Comparison of ENCODE assay signal across 28 cellular contexts in genomic region chr7:73671317-73671651, GRCh38. TPM values are rescaled to one million over a fixed set of nuclear protein-coding genes. Genes with fewer than 3 reads are reported as not detected.
A peak's percentile ranks its signal among the peaks of the same experiment; 100 is the strongest.
DNase-seq lines count a peak whose midpoint lies in the region; ATAC-seq, FAIRE-seq and TF ChIP-seq lines count a peak whose summit lies in the region.
"Had no signal": no experiment of that assay in that cellular context is flagged by ENCODE, and none has a peak within 500 bp of the region (broad histone marks: within the 10 kb centered on the region; RNA-seq: fewer than 3 reads in every experiment).

No MANE protein-coding gene starts in this region.

- 67% methylated on average over 1 of the region's 12 CpGs; no CpG with 5 or more reads in 1 of the 2 experiments for WGBS in H1 (ENCODE audit: extremely low coverage in 1 of 2, insufficient coverage in 1 of 2, insufficient read length in 1 of 2, insufficient replicate concordance in 2 of 2, low coverage in 1 of 2, low lambda C conversion rate in 2 of 2, missing lambda C conversion rate in 1 of 2), 2 experiments
- WGBS in neuronal stem cell (ENCODE audit: extremely low coverage in 2 of 2, insufficient read length in 2 of 2, insufficient replicate concordance in 1 of 2), 2 donors, result no CpG with 5 or more reads among the region's 12 CpGs

- no peaks in the 10 kb centered on the region for H3K36me3 ChIP-seq in GM23338 (ENCODE audit: insufficient read depth)
- peaks cover 0 to 8% of the 10 kb centered on the region in 2 experiments; a peak in 1 of 3 replicates for H3K36me3 ChIP-seq in HEK293 (ENCODE audit: control insufficient read depth in 2 of 2, insufficient read depth in 1 of 2, low read length in 2 of 2)
- H3K36me3 ChIP-seq in H1 (ENCODE audit: control insufficient read depth in 2 of 4, insufficient read depth in 4 of 4, low read length in 3 of 4), result no peaks in the 10 kb centered on the region
- H3K36me3 ChIP-seq in neuronal stem cell (replicated peaks in 1 of 2; ENCODE audit: control insufficient read depth in 2 of 2, insufficient read depth in 2 of 2, low read length in 2 of 2), result peaks cover 7 to 13% of the 10 kb centered on the region in 2 donors
- H3K36me3 ChIP-seq: BE2C had no signal

- CTCF ChIA-PET in HEK293 (lab: Yijun Ruan, JAX) (interaction anchor here (0.6 kb wide), 1 partner anchor 122 kb away, joined by 5 read pairs; no protein-coding TSS in a partner anchor), H1 (lab: Charles Lee; ENCODE audit: partially characterized antibody) (interaction anchor here (0.7 to 9.1 kb wide), 13 partner anchors 20 to 66 kb away, joined by 3 to 72 read pairs (median 3); no protein-coding TSS in a partner anchor)

- H3K4ac ChIP-seq in H1 (replicated peaks; ENCODE audit: insufficient read length, low read depth, low read length) (no peak overlapping the region), neuronal stem cell (ENCODE audit: low read length) (no peak overlapping the region)

- H2AFZ ChIP-seq in GM23338 (0 out of 2 replicates have a peak overlapping the region, but pooled peaks have one; percentile 47), H1 (ENCODE audit: low read length) (no peak overlapping the region), neuronal stem cell (ENCODE audit: low read length) (no peak overlapping the region)
- H2AFZ ChIP-seq: GM23248 had no signal

- H3K56ac ChIP-seq in H1 (replicated peaks; ENCODE audit: insufficient read length, low read depth, low read length), result no peak overlapping the region

- H3K27ac Mint-ChIP-seq in GM23338, result no peak overlapping the region
- H3K27ac Mint-ChIP-seq in stimulated activated effector memory CD8-positive, alpha-beta T cell treated with anti-CD3 and anti-CD28 coated beads, Interleukin-12 subunit alpha, Interleukin-12 subunit beta, amount 100 ng/mL, for 72 hours, result no peak overlapping the region
- H3K27ac Mint-ChIP-seq: CD14-positive monocyte; CD4-positive, alpha-beta T cell; CD8-positive, alpha-beta memory T cell; HFFc6 had no signal

- H2BK20ac ChIP-seq in H1 (ENCODE audit: low read length), result no peak overlapping the region

- H3K18ac ChIP-seq in H1 (ENCODE audit: extremely low read depth, low read length) (no peak overlapping the region), neuronal stem cell (ENCODE audit: low read length) (peak overlapping the region; percentile 80)

- H3K14ac ChIP-seq in H1 (ENCODE audit: insufficient read length) (no peak overlapping the region), neuronal stem cell (ENCODE audit: low read length) (no peak overlapping the region)

- POLR2A ChIA-PET in HEK293 (lab: Yijun Ruan, JAX), result interaction anchor here (0.8 kb wide), 1 partner anchor 159 kb away, joined by 6 read pairs; no protein-coding TSS in a partner anchor
- POLR2A ChIA-PET in H1 (lab: Charles Lee; ENCODE audit: partially characterized antibody), result interaction anchor here (1.0 to 1.6 kb wide), 6 partner anchors 12 to 47 kb away, joined by 3 to 5 read pairs (median 4); partner anchors contain the start of genes BUD23, DNAJC30 and MLXIPL

- H3K36me3 Mint-ChIP-seq in GM23338 (ENCODE audit: low read depth), result peaks cover 3% of the 10 kb centered on the region; the same call in 1 of the 3 replicates
- no peaks in the 10 kb centered on the region for H3K36me3 Mint-ChIP-seq in stimulated activated effector memory CD8-positive, alpha-beta T cell treated with anti-CD3 and anti-CD28 coated beads, Interleukin-12 subunit alpha, Interleukin-12 subunit beta, amount 100 ng/mL, for 72 hours
- H3K36me3 Mint-ChIP-seq: CD14-positive monocyte; CD8-positive, alpha-beta memory T cell had no signal

- H3K27me3 Mint-ChIP-seq in GM23338 (ENCODE audit: insufficient read depth, low read depth, poor library complexity), result peaks cover 16% of the 10 kb centered on the region

- H3K9me3 ChIP-seq in HEK293 (ENCODE audit: control insufficient read depth, insufficient read depth, low read depth, low read length) (no peaks in the 10 kb centered on the region), H1 (ENCODE audit: insufficient read depth in 2 of 2, low read depth in 1 of 2, low read length in 1 of 2) (no peaks in the 10 kb centered on the region), neuronal stem cell (replicated peaks in 1 of 2; ENCODE audit: control insufficient read depth in 2 of 2, insufficient read depth in 1 of 2, low read depth in 1 of 2, low read length in 2 of 2) (no peaks in the 10 kb centered on the region)
- H3K9me3 ChIP-seq: A549; BE2C; BLaER1 treated with 17β-estradiol and CSF1 and Interleukin-3, amounts not matched to agents 10 nM and 100 nM had no signal

- peaks cover 19% of the 10 kb centered on the region; the same call in 1 of the 2 replicates for H3K4me1 ChIP-seq in GM23338 (ENCODE audit: insufficient read depth)
- no peaks in the 10 kb centered on the region; the same call in 1 of the 2 replicates for H3K4me1 ChIP-seq in HEK293 (ENCODE audit: control insufficient read depth, insufficient read depth, low read length)
- H3K4me1 ChIP-seq in H1 (replicated peaks in 1 of 4; ENCODE audit: control insufficient read depth in 3 of 4, insufficient read depth in 4 of 4, low read length in 3 of 4), result peaks cover 0 to 20% (median 8%) of the 10 kb centered on the region in 4 experiments; a peak in 6 of 7 replicates
- H3K4me1 ChIP-seq in neuronal stem cell (ENCODE audit: control insufficient read depth in 2 of 2, insufficient read depth in 1 of 2, low read depth in 1 of 2, low read length in 2 of 2), result peaks cover 0 to 11% of the 10 kb centered on the region in 2 donors
- H3K4me1 ChIP-seq: BE2C had no signal

- H4K91ac ChIP-seq in H1 (replicated peaks; ENCODE audit: insufficient read length, low read length) (no peak overlapping the region), neuronal stem cell (ENCODE audit: low read depth, low read length, poor library complexity) (no peak overlapping the region)

- H3K23ac ChIP-seq in H1 (ENCODE audit: insufficient read length), result no peak overlapping the region
- H3K23ac ChIP-seq in neuronal stem cell (ENCODE audit: low read depth, low read length, poor library complexity), result no peak overlapping the region

- peaks cover 11% of the 10 kb centered on the region for H3K27me3 ChIP-seq in GM23338 (ENCODE audit: insufficient read depth)
- no peaks in the 10 kb centered on the region; a peak in 2 of 7 replicates for H3K27me3 ChIP-seq in H1 (replicated peaks in 1 of 4; ENCODE audit: control insufficient read depth in 3 of 4, extremely low read depth in 1 of 4, insufficient read depth in 3 of 4, low read length in 3 of 4)
- peaks cover 0 to under 1% (median 0%) of the 10 kb centered on the region in 3 experiments for H3K27me3 ChIP-seq in neuronal stem cell (ENCODE audit: control insufficient read depth in 3 of 3, insufficient read depth in 3 of 3, low read depth in 1 of 3, low read length in 3 of 3)

- H2BK15ac ChIP-seq in H1 (ENCODE audit: low read length) (no peak overlapping the region), neuronal stem cell (ENCODE audit: low read length) (no peak overlapping the region)

- H3K27ac ChIP-seq in GM23338 (ENCODE audit: low read depth) (no peak overlapping the region), HEK293 (ENCODE audit: extremely low read depth, low read depth, low read length) (no peak overlapping the region), H1 (ENCODE audit: low read depth, low read length) (no peak overlapping the region), neuronal stem cell (replicated peaks; ENCODE audit: low read length) (no peak overlapping the region)
- H3K27ac ChIP-seq: A549; BLaER1 treated with 17β-estradiol and CSF1 and Interleukin-3, amounts not matched to agents 10 nM and 100 nM; GM23248 had no signal

- H2BK12ac ChIP-seq in H1 (ENCODE audit: low read depth, low read length) (no peak overlapping the region), neuronal stem cell (ENCODE audit: low read length) (no peak overlapping the region)

- H3K9me2 ChIP-seq in GM23338 (ENCODE audit: insufficient read depth), result no peaks in the 10 kb centered on the region

- no peak overlapping the region for H4K5ac ChIP-seq in H1 (ENCODE audit: insufficient read length, low read depth, low read length)

- no peak overlapping the region for H3K4me3 Mint-ChIP-seq in GM23338
- no peak overlapping the region for H3K4me3 Mint-ChIP-seq in stimulated activated effector memory CD8-positive, alpha-beta T cell treated with anti-CD3 and anti-CD28 coated beads, Interleukin-12 subunit alpha, Interleukin-12 subunit beta, amount 100 ng/mL, for 72 hours
- H3K4me3 Mint-ChIP-seq: CD4-positive, alpha-beta T cell; HFFc6 had no signal

- 0 out of 2 replicates have a peak, but pooled peaks cover 5% of the 10 kb centered on the region for H3F3A ChIP-seq in GM23338 (replicated peaks; ENCODE audit: low read depth)

- no peaks in the 10 kb centered on the region for H3K9me3 Mint-ChIP-seq in GM23338
- H3K9me3 Mint-ChIP-seq in stimulated activated effector memory CD8-positive, alpha-beta T cell treated with anti-CD3 and anti-CD28 coated beads, Interleukin-12 subunit alpha, Interleukin-12 subunit beta, amount 100 ng/mL, for 72 hours, result no peaks in the 10 kb centered on the region
- H3K9me3 Mint-ChIP-seq: CD4-positive, alpha-beta T cell; CD8-positive, alpha-beta memory T cell; HFFc6 had no signal

- peaks cover 5% of the 10 kb centered on the region; the same call in 1 of the 2 replicates for H3K23me2 ChIP-seq in H1 (ENCODE audit: low read depth, low read length)

- FAIRE-seq in H1 (lab: Jason Lieb, UNC), result no peak
- FAIRE-seq: A549, GM12891, GM18507, H54 had no signal

- H2BK120ac ChIP-seq in H1 (replicated peaks; ENCODE audit: low read depth, low read length), result no peak overlapping the region
- H2BK120ac ChIP-seq in neuronal stem cell (ENCODE audit: low read depth, low read length), result no peak overlapping the region

- peak overlapping the region; percentile 76 for H3K4me2 ChIP-seq in GM23338
- peak overlapping the region; percentile 37 to 55; a peak in 1 of 4 replicates for H3K4me2 ChIP-seq in H1 (ENCODE audit: insufficient read depth in 1 of 2, low read depth in 2 of 2, low read length in 2 of 2)
- no peak overlapping the region for H3K4me2 ChIP-seq in neuronal stem cell (ENCODE audit: insufficient read depth, low read length, poor library complexity, severe bottlenecking)
- H3K4me2 ChIP-seq: A549; BLaER1 treated with 17β-estradiol and CSF1 and Interleukin-3, amounts not matched to agents 10 nM and 100 nM had no signal

- TF ChIP-seq POLR2A in H1 (IDR thresholded peaks at IDR 0.05; ENCODE audit: control extremely low read depth in 1 of 2, low read depth in 2 of 2, low read length in 2 of 2), result no peak

- peaks cover 17% of the 10 kb centered on the region; the same call in 2 of the 3 replicates for H3K4me1 Mint-ChIP-seq in GM23338
- H3K4me1 Mint-ChIP-seq in stimulated activated effector memory CD8-positive, alpha-beta T cell treated with anti-CD3 and anti-CD28 coated beads, Interleukin-12 subunit alpha, Interleukin-12 subunit beta, amount 100 ng/mL, for 72 hours, result peaks cover 6% of the 10 kb centered on the region

- TF ChIP-seq RAD21 in H1 (IDR thresholded peaks at IDR 0.05 in 1 of 2, conservative IDR thresholded peaks at IDR 0.05 in 1 of 2; ENCODE audit: low read depth in 2 of 2, low read length in 2 of 2), result no peak

- no peak for DNase-seq in GM23338 (ENCODE audit: low spot score)
- no peak for DNase-seq in H1 (ENCODE audit: low read depth in 1 of 2, low spot score in 2 of 2)
- DNase-seq in neuronal stem cell (ENCODE audit: low spot score), result no peak
- DNase-seq in stimulated activated effector memory CD8-positive, alpha-beta T cell treated with anti-CD3 and anti-CD28 coated beads, Interleukin-12 subunit alpha, Interleukin-12 subunit beta, amount 100 ng/mL, for 72 hours (ENCODE audit: low spot score in 2 of 2), result no peak
- DNase-seq: 8988T; ACHN; AML-193; BE2C; Calu3; CD4-positive, alpha-beta T cell; CD8-positive, alpha-beta memory T cell; COR-L47; DMS53; DMS79 treated with DMSO at 0.1 percent for 48 hours; GF-D8; GM23248; HFFc6 had no signal

- H4K8ac ChIP-seq in H1 (ENCODE audit: extremely low read depth, insufficient read depth, low read length) (no peak overlapping the region), neuronal stem cell (ENCODE audit: low read depth, low read length) (no peak overlapping the region)

- TF ChIP-seq EP300 in H1 (IDR thresholded peaks at IDR 0.05; ENCODE audit: borderline replicate concordance in 1 of 2, low read depth in 2 of 2, low read length in 2 of 2), result no peak

- H3K4me3 ChIP-seq in GM23338, result peak overlapping the region; percentile 49
- H3K4me3 ChIP-seq in HEK293 (ENCODE audit: low read depth, low read length), result no peak overlapping the region
- H3K4me3 ChIP-seq in H1 (ENCODE audit: extremely low read depth in 1 of 4, insufficient read depth in 2 of 4, low read depth in 3 of 4, low read length in 4 of 4), result peak overlapping the region in 1 of 4 experiments; percentile 47; a peak in 2 of 8 replicates
- H3K4me3 ChIP-seq in neuronal stem cell (ENCODE audit: low read length in 2 of 2), result no peak overlapping the region
- H3K4me3 ChIP-seq: A549; BLaER1 treated with 17β-estradiol and CSF1 and Interleukin-3, amounts not matched to agents 10 nM and 100 nM; GM23248 had no signal

- H3K79me2 ChIP-seq in GM23338 (replicated peaks; ENCODE audit: insufficient read depth) (no peaks in the 10 kb centered on the region), H1 (ENCODE audit: control insufficient read depth in 1 of 2, insufficient read depth in 2 of 2, low read length in 2 of 2) (no peaks in the 10 kb centered on the region)

- H3K79me1 ChIP-seq in H1 (ENCODE audit: low read depth, low read length), result 0 out of 2 replicates have a peak, but pooled peaks cover 3% of the 10 kb centered on the region
- H3K79me1 ChIP-seq in neuronal stem cell (ENCODE audit: low read depth, low read length), result peaks cover 9% of the 10 kb centered on the region

- H4K20me1 ChIP-seq in GM23338 (replicated peaks; ENCODE audit: insufficient read depth), result no peaks in the 10 kb centered on the region; the same call in 1 of the 2 replicates
- H4K20me1 ChIP-seq in H1 (replicated peaks in 1 of 2; ENCODE audit: control insufficient read depth in 1 of 2, insufficient read depth in 2 of 2, low read length in 2 of 2), result no peaks in the 10 kb centered on the region

- no peak for TF ChIP-seq CTCF in GM23338 (conservative IDR thresholded peaks at IDR 0.05; ENCODE audit: low read depth in 2 of 2)
- TF ChIP-seq CTCF in HEK293 (tag by site-specific recombination; IDR thresholded peaks at IDR 0.05), result no peak
- TF ChIP-seq CTCF in H1 (IDR thresholded peaks at IDR 0.05; ENCODE audit: control extremely low read depth in 1 of 3, insufficient read depth in 1 of 3, low read depth in 1 of 3, low read length in 3 of 3), result no peak

- ATAC-seq in GM23338, result peak; percentile 17
- no peak for ATAC-seq in stimulated activated effector memory CD8-positive, alpha-beta T cell treated with anti-CD3 and anti-CD28 coated beads, Interleukin-12 subunit alpha, Interleukin-12 subunit beta, amount 100 ng/mL, for 72 hours
- no peak for ATAC-seq in HG02885 (IDR thresholded peaks at IDR 0.05; ENCODE audit: poor library complexity, unreplicated experiment)
- ATAC-seq in GM18868 (IDR thresholded peaks at IDR 0.05; ENCODE audit: unreplicated experiment), result no peak
- ATAC-seq: A549, HCT116 had no signal

- no peak overlapping the region for H2AK5ac ChIP-seq in H1 (ENCODE audit: low read depth, low read length)
- peak overlapping the region; percentile 37 for H2AK5ac ChIP-seq in neuronal stem cell (ENCODE audit: low read depth, low read length)

- H3K9ac ChIP-seq in H1 (replicated peaks in 1 of 4; ENCODE audit: extremely low read depth in 1 of 4, low read depth in 3 of 4, low read length in 3 of 4) (no peak overlapping the region), neuronal stem cell (ENCODE audit: low read depth, low read length, poor library complexity) (no peak overlapping the region)
- H3K9ac ChIP-seq: BLaER1 treated with 17β-estradiol and CSF1 and Interleukin-3, amounts not matched to agents 10 nM and 100 nM; GM23248 had no signal

- H2BK5ac ChIP-seq in H1 (ENCODE audit: low read depth, low read length) (no peak overlapping the region), neuronal stem cell (ENCODE audit: low read length) (peak overlapping the region; percentile 24)

RNA-seq across cellular contexts. Expression of gene VPS37D, which starts 3.7 kb away (rescaled TPM):
- 5.6 and 7.0 TPM in 2 replicates for total RNA-seq in GM23338 (2014; rRNA removed; shearing (Covaris generic))
- polyA plus RNA-seq in GM23338 (2016; fragmentation: Nextera tagmentation; extraction: Ambion mirVana) (1.8 and 2.2 TPM in 2 replicates), H1 (2011; rRNA removed) (5.0 and 6.9 TPM in 2 replicates)
- 3.4 and 3.8 TPM in 2 replicates for total RNA-seq in H1 (2021; fragmentation: NEBNext Ultra II Directional; extraction: Animal tissue kit (Norgen Biotek cat#: 25700))
- polyA plus RNA-seq in H1 (2011; cell fraction: cytosol; rRNA removed), result 5.6 TPM
- 5.4 TPM for polyA plus RNA-seq in H1 (2011; cell fraction: nucleus; rRNA removed)
- 1.8 to 3.9 TPM (median 3.5 TPM) in 4 replicates for polyA plus RNA-seq in H1 (2012, experiment 1 of 2)
- polyA plus RNA-seq in H1 (2012, experiment 2 of 2), result 3.4 TPM
- 2.4 TPM for polyA plus RNA-seq in H1 (2013, experiment 1 of 2)
- 2.7 TPM for polyA plus RNA-seq in H1 (2013, experiment 2 of 2)
- 0.73 and 1.0 TPM in 2 replicates for polyA minus RNA-seq in H1 (2011; rRNA and poly(A)+ RNA removed)
- 2.7 TPM for polyA minus RNA-seq in H1 (2011; cell fraction: cytosol; rRNA and poly(A)+ RNA removed)
- 3.2 TPM for polyA minus RNA-seq in H1 (2011; cell fraction: nucleus; rRNA and poly(A)+ RNA removed)
- 20.6 TPM for polyA plus RNA-seq in neuronal stem cell (2013, experiment 1 of 2)
- 19.3 TPM for polyA plus RNA-seq in neuronal stem cell (2013, experiment 2 of 2)
- polyA plus RNA-seq: CD14-positive monocyte had no signal

RNA-seq across cellular contexts. Expression of gene DNAJC30, which starts 12.0 kb away (rescaled TPM):
- 1.3 and 2.8 TPM in 2 replicates for total RNA-seq in GM23338 (2014; rRNA removed; shearing (Covaris generic))
- polyA plus RNA-seq in GM23338 (2016; fragmentation: Nextera tagmentation; extraction: Ambion mirVana) (5.2 and 5.6 TPM in 2 replicates), H1 (2011; rRNA removed) (6.3 and 10.0 TPM in 2 replicates)
- total RNA-seq in H1 (2021; fragmentation: NEBNext Ultra II Directional; extraction: Animal tissue kit (Norgen Biotek cat#: 25700)), result 6.0 and 6.1 TPM in 2 replicates
- polyA plus RNA-seq in H1 (2011; cell fraction: cytosol; rRNA removed), result 5.9 TPM
- 6.7 TPM for polyA plus RNA-seq in H1 (2011; cell fraction: nucleus; rRNA removed)
- 3.7 to 5.1 TPM (median 4.4 TPM) in 4 replicates for polyA plus RNA-seq in H1 (2012, experiment 1 of 2)
- 5.4 TPM for polyA plus RNA-seq in H1 (2012, experiment 2 of 2)
- polyA plus RNA-seq in H1 (2013, experiment 1 of 2), result 5.8 TPM
- 5.2 TPM for polyA plus RNA-seq in H1 (2013, experiment 2 of 2)
- 3.4 and 4.4 TPM in 2 replicates for polyA minus RNA-seq in H1 (2011; rRNA and poly(A)+ RNA removed)
- polyA minus RNA-seq in H1 (2011; cell fraction: cytosol; rRNA and poly(A)+ RNA removed), result 3.7 TPM
- 10.2 TPM for polyA minus RNA-seq in H1 (2011; cell fraction: nucleus; rRNA and poly(A)+ RNA removed)
- polyA plus RNA-seq in neuronal stem cell (2013, experiment 1 of 2), result 3.3 TPM
- polyA plus RNA-seq in neuronal stem cell (2013, experiment 2 of 2), result 3.4 TPM

RNA-seq across cellular contexts. Expression of gene BUD23, which starts 12.1 kb away (rescaled TPM):
- total RNA-seq in GM23338 (2014; rRNA removed; shearing (Covaris generic)), result 57.2 and 62.1 TPM in 2 replicates
- polyA plus RNA-seq in GM23338 (2016; fragmentation: Nextera tagmentation; extraction: Ambion mirVana) (117 and 129 TPM in 2 replicates), H1 (2011; rRNA removed) (72.3 and 76.5 TPM in 2 replicates)
- total RNA-seq in H1 (2021; fragmentation: NEBNext Ultra II Directional; extraction: Animal tissue kit (Norgen Biotek cat#: 25700)), result 72.2 and 78.4 TPM in 2 replicates
- polyA plus RNA-seq in H1 (2011; cell fraction: cytosol; rRNA removed), result 102 TPM
- polyA plus RNA-seq in H1 (2011; cell fraction: nucleus; rRNA removed), result 59.5 TPM
- 82.5 to 105 TPM (median 96.1 TPM) in 4 replicates for polyA plus RNA-seq in H1 (2012, experiment 1 of 2)
- polyA plus RNA-seq in H1 (2012, experiment 2 of 2), result 78.5 TPM
- polyA plus RNA-seq in H1 (2013, experiment 1 of 2), result 147 TPM
- polyA plus RNA-seq in H1 (2013, experiment 2 of 2), result 170 TPM
- polyA minus RNA-seq in H1 (2011; rRNA and poly(A)+ RNA removed), result 31.4 and 38.7 TPM in 2 replicates
- 22.4 TPM for polyA minus RNA-seq in H1 (2011; cell fraction: cytosol; rRNA and poly(A)+ RNA removed)
- 19.5 TPM for polyA minus RNA-seq in H1 (2011; cell fraction: nucleus; rRNA and poly(A)+ RNA removed)
- 69.9 TPM for polyA plus RNA-seq in neuronal stem cell (2013, experiment 1 of 2)
- 73.3 TPM for polyA plus RNA-seq in neuronal stem cell (2013, experiment 2 of 2)

RNA-seq across cellular contexts. Expression of gene MLXIPL, which starts 47.0 kb away (rescaled TPM):
- 8.6 and 25.7 TPM in 2 replicates for total RNA-seq in GM23338 (2014; rRNA removed; shearing (Covaris generic))
- 13.1 and 13.7 TPM in 2 replicates for polyA plus RNA-seq in GM23338 (2016; fragmentation: Nextera tagmentation; extraction: Ambion mirVana)
- 8.6 and 9.4 TPM in 2 replicates for total RNA-seq in H1 (2021; fragmentation: NEBNext Ultra II Directional; extraction: Animal tissue kit (Norgen Biotek cat#: 25700))
- 10.6 and 17.0 TPM in 2 replicates for polyA plus RNA-seq in H1 (2011; rRNA removed)
- 11.1 TPM for polyA plus RNA-seq in H1 (2011; cell fraction: cytosol; rRNA removed)
- 123 TPM for polyA plus RNA-seq in H1 (2011; cell fraction: nucleus; rRNA removed)
- 12.1 to 25.0 TPM (median 22.0 TPM) in 4 replicates for polyA plus RNA-seq in H1 (2012, experiment 1 of 2)
- 10.1 TPM for polyA plus RNA-seq in H1 (2012, experiment 2 of 2)
- polyA plus RNA-seq in H1 (2013, experiment 1 of 2), result 13.6 TPM
- polyA plus RNA-seq in H1 (2013, experiment 2 of 2), result 11.2 TPM
- 2.0 and 2.7 TPM in 2 replicates for polyA minus RNA-seq in H1 (2011; rRNA and poly(A)+ RNA removed)
- polyA minus RNA-seq in H1 (2011; cell fraction: cytosol; rRNA and poly(A)+ RNA removed), result 3.7 TPM
- polyA minus RNA-seq in H1 (2011; cell fraction: nucleus; rRNA and poly(A)+ RNA removed), result 17.7 TPM
- 2.3 TPM for polyA plus RNA-seq in neuronal stem cell (2013, experiment 1 of 2)
- polyA plus RNA-seq in neuronal stem cell (2013, experiment 2 of 2), result 3.2 TPM
- total RNA-seq: CD4-positive, alpha-beta T cell; CD8-positive, alpha-beta memory T cell; G401; GM23248; HFFc6 had no signal
- polyA plus RNA-seq: CD8-positive, alpha-beta memory T cell; GM23248 had no signal

RNA-seq across cellular contexts. Expression of gene STX1A, which starts 48.2 kb away (rescaled TPM):
- 9.4 and 19.8 TPM in 2 replicates for total RNA-seq in GM23338 (2014; rRNA removed; shearing (Covaris generic))
- polyA plus RNA-seq in GM23338 (2016; fragmentation: Nextera tagmentation; extraction: Ambion mirVana) (9.1 and 11.7 TPM in 2 replicates), H1 (2011; rRNA removed) (17.5 and 25.9 TPM in 2 replicates)
- total RNA-seq in H1 (2021; fragmentation: NEBNext Ultra II Directional; extraction: Animal tissue kit (Norgen Biotek cat#: 25700)), result 9.9 and 13.5 TPM in 2 replicates
- polyA plus RNA-seq in H1 (2011; cell fraction: cytosol; rRNA removed), result 17.2 TPM
- 116 TPM for polyA plus RNA-seq in H1 (2011; cell fraction: nucleus; rRNA removed)
- polyA plus RNA-seq in H1 (2012, experiment 1 of 2), result 14.9 to 20.1 TPM (median 18.4 TPM) in 4 replicates
- polyA plus RNA-seq in H1 (2012, experiment 2 of 2), result 9.2 TPM
- 11.4 TPM for polyA plus RNA-seq in H1 (2013, experiment 1 of 2)
- 12.0 TPM for polyA plus RNA-seq in H1 (2013, experiment 2 of 2)
- polyA minus RNA-seq in H1 (2011; rRNA and poly(A)+ RNA removed), result 8.2 and 9.8 TPM in 2 replicates
- polyA minus RNA-seq in H1 (2011; cell fraction: cytosol; rRNA and poly(A)+ RNA removed), result 10.2 TPM
- polyA minus RNA-seq in H1 (2011; cell fraction: nucleus; rRNA and poly(A)+ RNA removed), result 14.3 TPM
- 20.3 TPM for polyA plus RNA-seq in neuronal stem cell (2013, experiment 1 of 2)
- polyA plus RNA-seq in neuronal stem cell (2013, experiment 2 of 2), result 17.6 TPM
